In genomic region chr11:75345455-75346224, GRCh38 we compare ENCODE assay signal across 12 cellular contexts. TPM values are rescaled to one million over a fixed set of nuclear protein-coding genes. Genes with fewer than 3 reads are reported as not detected.
DNase-seq lines count a peak whose midpoint lies in the region; ATAC-seq, FAIRE-seq and TF ChIP-seq lines count a peak whose summit lies in the region.
"Had no signal": no experiment of that assay in that cellular context is flagged by ENCODE, and none has a peak within 500 bp of the region (broad histone marks: within the 10 kb centered on the region; RNA-seq: fewer than 3 reads in every experiment).

No MANE protein-coding gene starts in this region.

- TF ChIP-seq CTCF in HepG2 (CRISPR knock-in tag; IDR thresholded peaks at IDR 0.05), result no peak
- TF ChIP-seq CTCF in right lobe of liver (IDR thresholded peaks at IDR 0.05), result no peak
- TF ChIP-seq CTCF in omental fat pad (IDR thresholded peaks at IDR 0.05), result no peak

- H2AFZ ChIP-seq in HepG2 (ENCODE audit: low read length), result no peak overlapping the region

- no peaks in the 10 kb centered on the region for H3K27me3 Mint-ChIP-seq in activated T-helper 17 cell treated with anti-CD3 and anti-CD28 coated beads, Interleukin-2, amount 50 U/mL, for 72 hours

- no peaks in the 10 kb centered on the region for H3K36me3 Mint-ChIP-seq in activated T-helper 17 cell treated with anti-CD3 and anti-CD28 coated beads, Interleukin-2, amount 50 U/mL, for 72 hours (ENCODE audit: low read depth)

- no peaks in the 10 kb centered on the region for H3K9me3 Mint-ChIP-seq in activated T-helper 17 cell treated with anti-CD3 and anti-CD28 coated beads, Interleukin-2, amount 50 U/mL, for 72 hours

- H3K9me3 ChIP-seq in HepG2 (ENCODE audit: low read length) (no peaks in the 10 kb centered on the region), right lobe of liver (no peaks in the 10 kb centered on the region), mucosa of rectum (ENCODE audit: control insufficient read depth in 2 of 2, low read length in 2 of 2) (no peaks in the 10 kb centered on the region)

- intact Hi-C loops in HepG2 (cut with micrococcal nuclease; ENCODE audit: unreplicated experiment) (no loop called here), right lobe of liver (cut with DNase I) (no loop called here)

- in situ Hi-C loops in HepG2 (cut with HindIII; ENCODE audit: extremely low pct_ligation_motif_present, low pct_unique_long_range_greater_than_20kb), result no loop called here

- peak overlapping the region; percentile 84 for H3K27ac Mint-ChIP-seq in activated T-helper 17 cell treated with anti-CD3 and anti-CD28 coated beads, Interleukin-2, amount 50 U/mL, for 72 hours

- TF ChIP-seq EP300 in HepG2 (IDR thresholded peaks at IDR 0.05; ENCODE audit: low read depth in 2 of 2, low read length in 2 of 2) (no peak), HepG2 (CRISPR knock-in tag; IDR thresholded peaks at IDR 0.05; ENCODE audit: borderline replicate concordance) (no peak)

- CTCF ChIA-PET in HepG2 (lab: Yijun Ruan, JAX; ENCODE audit: low intra/inter-chr PET ratio, low total read pairs), result no interaction called here
- CTCF ChIA-PET in HEK293T (lab: Yijun Ruan, JAX), result interaction anchor here (0.6 kb wide), 1 partner anchor 17 kb away, joined by 6 read pairs; no protein-coding TSS in a partner anchor

- H3K9ac ChIP-seq in HepG2 (ENCODE audit: insufficient read depth, low read depth, low read length), result no peak overlapping the region
- H3K9ac ChIP-seq in mucosa of rectum (ENCODE audit: low read depth in 1 of 2, low read length in 2 of 2), result peak overlapping the region in 1 of 2 donors; percentile 61

- H3K4me3 Mint-ChIP-seq in activated T-helper 17 cell treated with anti-CD3 and anti-CD28 coated beads, Interleukin-2, amount 50 U/mL, for 72 hours, result peak overlapping the region; percentile 17

- peaks cover 45% of the 10 kb centered on the region for H3K4me1 Mint-ChIP-seq in activated T-helper 17 cell treated with anti-CD3 and anti-CD28 coated beads, Interleukin-2, amount 50 U/mL, for 72 hours

- POLR2A ChIA-PET in HepG2 (lab: Yijun Ruan, JAX), result no interaction called here
- POLR2A ChIA-PET in HEK293T (lab: Yijun Ruan, JAX), result no interaction called here

- H3K4me3 ChIP-seq in HepG2 (replicated peaks in 1 of 3; ENCODE audit: insufficient read depth in 1 of 3, low read depth in 2 of 3, low read length in 3 of 3), result no peak overlapping the region
- no peak overlapping the region for H3K4me3 ChIP-seq in right lobe of liver
- peak overlapping the region in 1 of 2 donors; percentile 20 for H3K4me3 ChIP-seq in mucosa of rectum (ENCODE audit: low read length in 2 of 2)

- H3K27ac ChIP-seq in HepG2 (ENCODE audit: extremely low read length, insufficient read depth, low read length) (no peak overlapping the region), right lobe of liver (no peak overlapping the region), mucosa of rectum (ENCODE audit: low read depth in 2 of 2, low read length in 2 of 2) (peak overlapping the region; percentile 81 to 82)

- ATAC-seq in HepG2 (no peak), right lobe of liver (no peak), HG02763 (IDR thresholded peaks at IDR 0.05; ENCODE audit: unreplicated experiment) (no peak), omental fat pad (ENCODE audit: low FRiP score) (no peak), GM18867 (IDR thresholded peaks at IDR 0.05; ENCODE audit: unreplicated experiment) (no peak)
- peak; percentile 55 for ATAC-seq in activated T-helper 17 cell treated with anti-CD3 and anti-CD28 coated beads, Interleukin-2, amount 50 U/mL, for 72 hours (replicated peaks)

- H3K36me3 ChIP-seq in HepG2 (replicated peaks in 1 of 2; ENCODE audit: control insufficient read depth in 1 of 2, insufficient read depth in 2 of 2, low read length in 2 of 2), result 0 out of 5 replicates have a peak, but pooled peaks cover 0 to 2% of the 10 kb centered on the region in 2 experiments
- H3K36me3 ChIP-seq in right lobe of liver, result no peaks in the 10 kb centered on the region
- H3K36me3 ChIP-seq in mucosa of rectum (ENCODE audit: control insufficient read depth in 2 of 2, insufficient read depth in 2 of 2, low read length in 2 of 2), result peaks cover 2 to 3% of the 10 kb centered on the region in 2 donors

- TF ChIP-seq RAD21 in HepG2 (CRISPR knock-in tag; IDR thresholded peaks at IDR 0.05), result no peak

- H4K20me1 ChIP-seq in HepG2 (ENCODE audit: insufficient read depth, low read length), result peaks cover 67% of the 10 kb centered on the region; the same call in 1 of the 2 replicates

- DNase-seq in HepG2 (ENCODE audit: low spot score) (no peak), right lobe of liver (no peak), omental fat pad (ENCODE audit: low spot score) (no peak), HEK293T (ENCODE audit: extremely low spot score) (no peak)
- DNase-seq: hippocampal formation, NCI-H2081, SHP77 treated with DMSO at 0.1 percent for 48 hours had no signal

- TF ChIP-seq POLR2A in HepG2 (IDR thresholded peaks at IDR 0.05; ENCODE audit: insufficient read depth in 1 of 2, low read depth in 2 of 2, low read length in 2 of 2) (no peak), right lobe of liver (IDR thresholded peaks at IDR 0.05) (no peak)

- no peak overlapping the region for H3K4me2 ChIP-seq in HepG2 (ENCODE audit: low read depth, low read length)

- H3K4me1 ChIP-seq in HepG2 (ENCODE audit: insufficient read depth, low read length) (peaks cover 100% of the 10 kb centered on the region), right lobe of liver (peaks cover 4 to 84% (median 34%) of the 10 kb centered on the region in 4 donors), mucosa of rectum (ENCODE audit: control insufficient read depth in 2 of 2, insufficient read depth in 2 of 2, low read length in 2 of 2) (peaks cover 92 to 98% of the 10 kb centered on the region in 2 donors)

- FAIRE-seq in HepG2 (lab: Jason Lieb, UNC), result no peak
- FAIRE-seq: colon had no signal

- peaks cover 74% of the 10 kb centered on the region for H3K79me2 ChIP-seq in HepG2 (ENCODE audit: insufficient read depth, low read length)

- H3K27me3 ChIP-seq in HepG2 (ENCODE audit: control insufficient read depth in 1 of 2, insufficient read depth in 2 of 2, low read length in 2 of 2) (no peaks in the 10 kb centered on the region), right lobe of liver (no peaks in the 10 kb centered on the region), mucosa of rectum (ENCODE audit: control insufficient read depth in 2 of 2, insufficient read depth in 2 of 2, low read length in 2 of 2) (no peaks in the 10 kb centered on the region)

- 90% methylated on average over 6 of the region's 9 CpGs for WGBS in HepG2 (ENCODE audit: low lambda C conversion rate)
- WGBS in right lobe of liver (ENCODE audit: insufficient coverage, low coverage, low lambda C conversion rate, missing lambda C conversion rate), result 66% methylated on average over 3 of the region's 9 CpGs

- no TSS peak for BruUV-seq in HepG2 (replicated peaks; lab: Mats Ljungman, UMichigan)

RNA-seq across cellular contexts. Expression of gene ARRB1, which starts 5.8 kb away (rescaled TPM):
- 22.5 and 25.2 TPM in 2 replicates for total RNA-seq in HepG2 (2016; rRNA removed; fragmentation: Illumina TruSeq; extraction: Trizol)
- 15.2 and 19.6 TPM in 2 replicates for total RNA-seq in HepG2 (2016; cell fraction: cytosol; rRNA removed; fragmentation: Illumina TruSeq; extraction: Trizol; ENCODE audit: low read depth)
- total RNA-seq in HepG2 (2016; cell fraction: insoluble cytoplasmic fraction; rRNA removed; fragmentation: Illumina TruSeq; extraction: Trizol), result 21.7 and 25.0 TPM in 2 replicates
- 20.4 and 20.9 TPM in 2 replicates for total RNA-seq in HepG2 (2016; cell fraction: membrane; rRNA removed; fragmentation: Illumina TruSeq; extraction: Trizol)
- total RNA-seq in HepG2 (2016; cell fraction: nucleus; rRNA removed; fragmentation: Illumina TruSeq; extraction: Trizol), result 15.7 and 24.9 TPM in 2 replicates
- 35.7 and 35.9 TPM in 2 replicates for polyA plus RNA-seq in HepG2 (2011; rRNA removed)
- 33.5 and 41.0 TPM in 2 replicates for polyA plus RNA-seq in HepG2 (2011; cell fraction: cytosol; rRNA removed)
- 50.3 and 56.4 TPM in 2 replicates for polyA plus RNA-seq in HepG2 (2011; cell fraction: nucleus; rRNA removed)
- polyA plus RNA-seq in HepG2 (2012), result 25.7 and 29.8 TPM in 2 replicates
- polyA plus RNA-seq in HepG2 (2016; cell fraction: cytosol; fragmentation: Illumina TruSeq; extraction: Trizol; ENCODE audit: low read depth), result 19.3 and 20.1 TPM in 2 replicates
- polyA plus RNA-seq in HepG2 (2016; cell fraction: insoluble cytoplasmic fraction; fragmentation: Illumina TruSeq; extraction: Trizol; ENCODE audit: low read depth), result 33.2 and 40.0 TPM in 2 replicates
- 23.0 and 27.7 TPM in 2 replicates for polyA plus RNA-seq in HepG2 (2016; cell fraction: membrane; fragmentation: Illumina TruSeq; extraction: Trizol; ENCODE audit: low read depth)
- polyA plus RNA-seq in HepG2 (2016; cell fraction: nucleus; fragmentation: Illumina TruSeq; extraction: Trizol; ENCODE audit: insufficient read depth, low read depth), result 26.7 and 32.1 TPM in 2 replicates
- polyA minus RNA-seq in HepG2 (2011; rRNA and poly(A)+ RNA removed; ENCODE audit: low replicate concordance), result 48.7 and 175 TPM in 2 replicates
- polyA minus RNA-seq in HepG2 (2011; cell fraction: cytosol; rRNA and poly(A)+ RNA removed), result 37.4 and 40.0 TPM in 2 replicates
- polyA minus RNA-seq in HepG2 (2011; cell fraction: nucleus; rRNA and poly(A)+ RNA removed), result 68.6 and 72.2 TPM in 2 replicates
- 10 to 100 TPM in 5 of 6 experiments, 1 to 10 TPM in 1; 8.6 to 26.4 (median 24.5) TPM for total RNA-seq in right lobe of liver
- total RNA-seq in activated T-helper 17 cell treated with anti-CD3 and anti-CD28 coated beads, Interleukin-2, amount 50 U/mL, for 72 hours, result 10 to 100 TPM; 10.7 to 14.7 TPM
- total RNA-seq in omental fat pad, result 10 to 100 TPM; 34.7 to 75.0 (median 58.1) TPM

RNA-seq across cellular contexts. Expression of gene RPS3, which starts 53.7 kb away (rescaled TPM):
- total RNA-seq in HepG2 (2016; rRNA removed; fragmentation: Illumina TruSeq; extraction: Trizol) (2,143 and 2,814 TPM in 2 replicates), right lobe of liver (100 to 1,000 TPM; 311 to 560 (median 447) TPM), omental fat pad (1,000 to 10,000 TPM in 3 of 4 donors, 100 to 1,000 TPM in 1; 876 to 1,394 (median 1,127) TPM)
- total RNA-seq in HepG2 (2016; cell fraction: cytosol; rRNA removed; fragmentation: Illumina TruSeq; extraction: Trizol; ENCODE audit: low read depth), result 3,026 and 3,837 TPM in 2 replicates
- total RNA-seq in HepG2 (2016; cell fraction: insoluble cytoplasmic fraction; rRNA removed; fragmentation: Illumina TruSeq; extraction: Trizol), result 2,366 and 2,701 TPM in 2 replicates
- total RNA-seq in HepG2 (2016; cell fraction: membrane; rRNA removed; fragmentation: Illumina TruSeq; extraction: Trizol), result 5,197 and 5,735 TPM in 2 replicates
- 799 and 826 TPM in 2 replicates for total RNA-seq in HepG2 (2016; cell fraction: nucleus; rRNA removed; fragmentation: Illumina TruSeq; extraction: Trizol)
- 3,295 and 3,616 TPM in 2 replicates for polyA plus RNA-seq in HepG2 (2011; rRNA removed)
- 3,790 and 3,975 TPM in 2 replicates for polyA plus RNA-seq in HepG2 (2011; cell fraction: cytosol; rRNA removed)
- 1,120 and 1,329 TPM in 2 replicates for polyA plus RNA-seq in HepG2 (2011; cell fraction: nucleus; rRNA removed)
- 4,677 and 5,383 TPM in 2 replicates for polyA plus RNA-seq in HepG2 (2012)
- polyA plus RNA-seq in HepG2 (2016; cell fraction: cytosol; fragmentation: Illumina TruSeq; extraction: Trizol; ENCODE audit: low read depth), result 4,653 and 5,328 TPM in 2 replicates
- polyA plus RNA-seq in HepG2 (2016; cell fraction: insoluble cytoplasmic fraction; fragmentation: Illumina TruSeq; extraction: Trizol; ENCODE audit: low read depth), result 3,740 and 3,849 TPM in 2 replicates
- 7,247 and 7,550 TPM in 2 replicates for polyA plus RNA-seq in HepG2 (2016; cell fraction: membrane; fragmentation: Illumina TruSeq; extraction: Trizol; ENCODE audit: low read depth)
- 2,020 and 2,028 TPM in 2 replicates for polyA plus RNA-seq in HepG2 (2016; cell fraction: nucleus; fragmentation: Illumina TruSeq; extraction: Trizol; ENCODE audit: insufficient read depth, low read depth)
- 1,170 and 2,337 TPM in 2 replicates for polyA minus RNA-seq in HepG2 (2011; rRNA and poly(A)+ RNA removed; ENCODE audit: low replicate concordance)
- polyA minus RNA-seq in HepG2 (2011; cell fraction: cytosol; rRNA and poly(A)+ RNA removed), result 547 and 597 TPM in 2 replicates
- polyA minus RNA-seq in HepG2 (2011; cell fraction: nucleus; rRNA and poly(A)+ RNA removed), result 281 and 352 TPM in 2 replicates
- 1,000 to 10,000 TPM; 4,623 to 5,372 TPM for total RNA-seq in activated T-helper 17 cell treated with anti-CD3 and anti-CD28 coated beads, Interleukin-2, amount 50 U/mL, for 72 hours

Comparison
In these comparisons a context has a peak if more than half of its experiments do, and no peak if none do; other contexts are left out.
1. H3K27ac ChIP-seq: peak in mucosa of rectum (2 of 2); none in HepG2 (single experiment) and right lobe of liver (0 of 3).